12 cellular contexts compared by ENCODE assay signal in the genomic region with DNA sequence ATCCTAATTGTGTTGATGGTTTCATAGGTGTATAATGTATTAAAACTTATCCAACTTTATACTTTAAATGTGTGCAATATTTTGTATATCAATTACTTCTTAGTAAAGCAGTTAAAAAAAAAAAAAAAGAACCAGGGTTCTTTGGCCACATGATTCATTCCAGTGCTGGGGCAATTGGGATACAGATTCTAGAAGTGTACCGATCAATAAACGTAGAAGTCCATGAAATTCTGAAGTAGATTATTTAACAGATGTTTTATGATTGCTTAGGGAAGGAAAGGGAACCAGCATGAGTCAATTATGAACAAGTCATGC. TPM values are rescaled to one million over a fixed set of nuclear protein-coding genes. Genes with fewer than 3 reads are reported as not detected.
DNase-seq lines count a peak whose midpoint lies in the region; ATAC-seq and TF ChIP-seq lines count a peak whose summit lies in the region.
"Had no signal": no experiment of that assay in that cellular context is flagged by ENCODE, and none has a peak within 500 bp of the region (broad histone marks: within the 10 kb centered on the region; RNA-seq: fewer than 3 reads in every experiment).

No MANE protein-coding gene starts in this region.

- no peaks in the 10 kb centered on the region for H3K27me3 Mint-ChIP-seq in stimulated activated memory B cell treated with anti-CD40 and anti-IgM and Interleukin-4, amounts not matched to agents 10 μg/mL and 1 μg/mL and 100 μg/mL, for 72 hours

- no peak overlapping the region for H2BK5ac ChIP-seq in mesendoderm (ENCODE audit: low read length)

- peaks cover 96% of the 10 kb centered on the region for H3K79me2 ChIP-seq in SK-N-SH (ENCODE audit: insufficient read depth)
- peaks cover 23% of the 10 kb centered on the region for H3K79me2 ChIP-seq in mesendoderm (ENCODE audit: control insufficient read depth, insufficient read depth, low read length)

- no peak overlapping the region for H3K18ac ChIP-seq in mesendoderm (ENCODE audit: low read length)

- no peak for TF ChIP-seq POLR2A in esophagus muscularis mucosa (IDR thresholded peaks at IDR 0.05; ENCODE audit: low read depth)

- peaks cover 0 to 9% of the 10 kb centered on the region in 2 experiments for H3K36me3 ChIP-seq in SK-N-SH (replicated peaks in 1 of 2; ENCODE audit: control insufficient read depth in 1 of 2, insufficient read depth in 2 of 2, low read length in 1 of 2)
- peaks cover 10% of the 10 kb centered on the region; the same call in 1 of the 2 replicates for H3K36me3 ChIP-seq in SJSA1
- no peaks in the 10 kb centered on the region for H3K36me3 ChIP-seq in esophagus muscularis mucosa
- no peaks in the 10 kb centered on the region for H3K36me3 ChIP-seq in mesendoderm (ENCODE audit: control insufficient read depth, insufficient read depth, low read length)

- H3K27me3 ChIP-seq in SK-N-SH (ENCODE audit: insufficient read depth) (no peaks in the 10 kb centered on the region), SJSA1 (replicated peaks) (no peaks in the 10 kb centered on the region), esophagus muscularis mucosa (no peaks in the 10 kb centered on the region), mesendoderm (ENCODE audit: insufficient read depth, low read length, poor library complexity) (no peaks in the 10 kb centered on the region)

- peak overlapping the region; percentile 36; the same call in 1 of the 2 replicates for H3K9ac ChIP-seq in SK-N-SH
- no peak overlapping the region for H3K9ac ChIP-seq in mesendoderm (ENCODE audit: low read length)

- H3K56ac ChIP-seq in mesendoderm (ENCODE audit: low read length) = no peak overlapping the region

- POLR2A ChIA-PET in SK-N-SH (lab: Yijun Ruan, JAX) = no interaction called here

- H3K4ac ChIP-seq in mesendoderm (ENCODE audit: low read depth, low read length) = no peak overlapping the region

- no peak for TF ChIP-seq EP300 in SK-N-SH (IDR thresholded peaks at IDR 0.05; ENCODE audit: borderline replicate concordance in 1 of 2, low read depth in 1 of 2, low read length in 1 of 2)
- no peak for TF ChIP-seq EP300 in esophagus muscularis mucosa (IDR thresholded peaks at IDR 0.05)

- peaks cover 26% of the 10 kb centered on the region for H3K36me3 Mint-ChIP-seq in stimulated activated memory B cell treated with anti-CD40 and anti-IgM and Interleukin-4, amounts not matched to agents 10 μg/mL and 1 μg/mL and 100 μg/mL, for 72 hours

- H3K23ac ChIP-seq in mesendoderm (ENCODE audit: low read length) = no peak overlapping the region

- CTCF ChIA-PET in SK-N-SH (lab: Yijun Ruan, JAX) = no interaction called here

- ATAC-seq in SK-N-SH treated with all-trans-retinoic acid at 6 μM for 48 hours = no peak
- ATAC-seq in stimulated activated memory B cell treated with anti-CD40 and anti-IgM and Interleukin-4, amounts not matched to agents 10 μg/mL and 1 μg/mL and 100 μg/mL, for 72 hours = no peak

- H3K9me3 ChIP-seq in SK-N-SH = no peaks in the 10 kb centered on the region
- H3K9me3 ChIP-seq in SJSA1 (replicated peaks) = peaks cover 5% of the 10 kb centered on the region; the same call in 1 of the 2 replicates
- H3K9me3 ChIP-seq in esophagus muscularis mucosa = no peaks in the 10 kb centered on the region

- peak overlapping the region; percentile 70 for H3K4me3 Mint-ChIP-seq in stimulated activated memory B cell treated with anti-CD40 and anti-IgM and Interleukin-4, amounts not matched to agents 10 μg/mL and 1 μg/mL and 100 μg/mL, for 72 hours

- H2AFZ ChIP-seq in SK-N-SH (ENCODE audit: low read depth) = no peak overlapping the region

- no peak overlapping the region for H4K5ac ChIP-seq in mesendoderm (ENCODE audit: low read length)

- peaks cover 60% of the 10 kb centered on the region for H3K4me1 Mint-ChIP-seq in stimulated activated memory B cell treated with anti-CD40 and anti-IgM and Interleukin-4, amounts not matched to agents 10 μg/mL and 1 μg/mL and 100 μg/mL, for 72 hours

- H3K9me2 ChIP-seq in SK-N-SH = no peaks in the 10 kb centered on the region

- no peak overlapping the region for H3K4me3 ChIP-seq in SK-N-SH (ENCODE audit: low read depth in 2 of 2, low read length in 1 of 2)
- no peak overlapping the region for H3K4me3 ChIP-seq in SJSA1
- no peak overlapping the region for H3K4me3 ChIP-seq in esophagus muscularis mucosa
- no peak overlapping the region for H3K4me3 ChIP-seq in mesendoderm (ENCODE audit: low read length)

- H2BK120ac ChIP-seq in mesendoderm (ENCODE audit: low read depth, low read length) = no peak overlapping the region

- peaks cover 14% of the 10 kb centered on the region for H3F3A ChIP-seq in SK-N-SH (replicated peaks; ENCODE audit: insufficient read depth)

- H3K79me1 ChIP-seq in mesendoderm (ENCODE audit: low read length) = peaks cover 19% of the 10 kb centered on the region

- intact Hi-C loops in esophagus muscularis mucosa (cut with DNase I) = no loop called here

- H4K20me1 ChIP-seq in SK-N-SH (ENCODE audit: insufficient read depth) = peaks cover 74% of the 10 kb centered on the region

- no peaks in the 10 kb centered on the region for H3K9me3 Mint-ChIP-seq in stimulated activated memory B cell treated with anti-CD40 and anti-IgM and Interleukin-4, amounts not matched to agents 10 μg/mL and 1 μg/mL and 100 μg/mL, for 72 hours

- H3K27ac ChIP-seq in SK-N-SH (ENCODE audit: low read depth in 2 of 2, low read length in 1 of 2) = peak overlapping the region in 1 of 2 experiments; percentile 92; a peak in 2 of 4 replicates
- peak overlapping the region; percentile 88 for H3K27ac ChIP-seq in SJSA1
- H3K27ac ChIP-seq in esophagus muscularis mucosa (replicated peaks in 1 of 4) = peak overlapping the region in 3 of 4 donors; percentile 43 to 61 (median 44)
- H3K27ac ChIP-seq in mesendoderm (ENCODE audit: low read depth, low read length) = no peak overlapping the region

- TF ChIP-seq RAD21 in SK-N-SH (IDR thresholded peaks at IDR 0.05; ENCODE audit: low read length) = no peak

- WGBS in SK-N-SH (ENCODE audit: low lambda C conversion rate) = 66% methylated on average over 2 of the region's 2 CpGs
- 54% methylated on average over 2 of the region's 2 CpGs for WGBS in esophagus muscularis mucosa
- WGBS in mesendoderm (ENCODE audit: extremely low coverage, insufficient coverage, low lambda C conversion rate) = no CpG with 5 or more reads among the region's 2 CpGs

- H3K4me1 ChIP-seq in SK-N-SH (ENCODE audit: control insufficient read depth in 1 of 2, insufficient read depth in 2 of 2, low read depth in 1 of 2, low read length in 1 of 2) (peaks cover 3 to 11% of the 10 kb centered on the region in 2 experiments; a peak in 3 of 4 replicates), SJSA1 (replicated peaks) (peaks cover 30% of the 10 kb centered on the region), esophagus muscularis mucosa (peaks cover 32 to 69% (median 55%) of the 10 kb centered on the region in 4 donors), mesendoderm (ENCODE audit: control insufficient read depth, low read depth, low read length) (peaks cover 15% of the 10 kb centered on the region)

- TF ChIP-seq CTCF in SK-N-SH (IDR thresholded peaks at IDR 0.05) = no peak
- TF ChIP-seq CTCF in esophagus muscularis mucosa (IDR thresholded peaks at IDR 0.05) = no peak

- H2BK15ac ChIP-seq in mesendoderm (replicated peaks; ENCODE audit: low read depth) = no peak overlapping the region

- no peak overlapping the region for H4K8ac ChIP-seq in mesendoderm (ENCODE audit: low read depth, low read length)

- H3K27ac Mint-ChIP-seq in stimulated activated memory B cell treated with anti-CD40 and anti-IgM and Interleukin-4, amounts not matched to agents 10 μg/mL and 1 μg/mL and 100 μg/mL, for 72 hours = peak overlapping the region; percentile 90

- H3K4me2 ChIP-seq in SK-N-SH (peak overlapping the region; percentile 30; the same call in 1 of the 2 replicates), mesendoderm (ENCODE audit: low read length) (no peak overlapping the region)

- no peak overlapping the region for H2AK5ac ChIP-seq in mesendoderm (ENCODE audit: low read length)

- no peak for DNase-seq in SK-N-SH
- DNase-seq in SJSA1 (ENCODE audit: low read depth in 1 of 2, low spot score in 2 of 2) = no peak
- no peak for DNase-seq in esophagus muscularis mucosa (ENCODE audit: extremely low spot score)
- no peak for DNase-seq in NCI-H526 treated with DMSO at 0.1 percent for 48 hours (lab: John Stamatoyannopoulos, UW)
- DNase-seq in SHP77 treated with DMSO at 0.1 percent for 48 hours (lab: John Stamatoyannopoulos, UW) = no peak
- no peak for DNase-seq in mesendoderm
- DNase-seq: 8988T; activated CD4-positive, CD25-positive, alpha-beta regulatory T cell; glutamatergic neuron; NCI-H446 had no signal

TF ChIP-seq in SK-N-SH, 30 proteins besides CTCF, POLR2A, EP300 and RAD21:
- no peak for TF ChIP-seq CHD2 (IDR thresholded peaks at IDR 0.05; ENCODE audit: low read length, partially characterized antibody)
- TF ChIP-seq FOSL2 (IDR thresholded peaks at IDR 0.05; ENCODE audit: borderline replicate concordance, low read depth) = 0 out of 2 replicates have a peak, but pooled peaks have one; percentile 20

TF ChIP-seq in SK-N-SH treated with all-trans-retinoic acid at 6 μM for 48 hours, 23 proteins besides CTCF, POLR2A, EP300 and RAD21:
- TF ChIP-seq, protein P1, sequence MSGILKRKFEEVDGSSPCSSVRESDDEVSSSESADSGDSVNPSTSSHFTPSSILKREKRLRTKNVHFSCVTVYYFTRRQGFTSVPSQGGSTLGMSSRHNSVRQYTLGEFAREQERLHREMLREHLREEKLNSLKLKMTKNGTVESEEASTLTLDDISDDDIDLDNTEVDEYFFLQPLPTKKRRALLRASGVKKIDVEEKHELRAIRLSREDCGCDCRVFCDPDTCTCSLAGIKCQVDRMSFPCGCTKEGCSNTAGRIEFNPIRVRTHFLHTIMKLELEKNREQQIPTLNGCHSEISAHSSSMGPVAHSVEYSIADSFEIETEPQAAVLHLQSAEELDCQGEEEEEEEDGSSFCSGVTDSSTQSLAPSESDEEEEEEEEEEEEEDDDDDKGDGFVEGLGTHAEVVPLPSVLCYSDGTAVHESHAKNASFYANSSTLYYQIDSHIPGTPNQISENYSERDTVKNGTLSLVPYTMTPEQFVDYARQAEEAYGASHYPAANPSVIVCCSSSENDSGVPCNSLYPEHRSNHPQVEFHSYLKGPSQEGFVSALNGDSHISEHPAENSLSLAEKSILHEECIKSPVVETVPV (CRISPR knock-in tag; IDR thresholded peaks at IDR 0.05) = no peak
- TF ChIP-seq ISL1 (CRISPR knock-in tag; IDR thresholded peaks at IDR 0.05) = no peak

RNA-seq across cellular contexts. Expression of gene MAPK1, which starts 51.0 kb away (rescaled TPM):
- polyA plus RNA-seq in SK-N-SH (2012; rRNA removed) = 25.6 and 34.8 TPM in 2 replicates
- polyA plus RNA-seq in SK-N-SH (2012; cell fraction: cytosol; rRNA removed) = 27.8 and 32.0 TPM in 2 replicates
- polyA plus RNA-seq in SK-N-SH (2012; cell fraction: nucleus; rRNA removed) = 19.0 and 34.6 TPM in 2 replicates
- total RNA-seq in SJSA1 (2014; rRNA removed; shearing (Covaris generic)) = 69.2 and 113 TPM in 2 replicates
- total RNA-seq in esophagus muscularis mucosa = 10 to 100 TPM; 44.9 to 87.2 (median 63.5) TPM
- 35.4 TPM for polyA plus RNA-seq in mesendoderm (2013, experiment 1 of 2)
- polyA plus RNA-seq in mesendoderm (2013, experiment 2 of 2) = 37.6 TPM
